Comparison of ENCODE assay signal across 19 cellular contexts in the genomic region with DNA sequence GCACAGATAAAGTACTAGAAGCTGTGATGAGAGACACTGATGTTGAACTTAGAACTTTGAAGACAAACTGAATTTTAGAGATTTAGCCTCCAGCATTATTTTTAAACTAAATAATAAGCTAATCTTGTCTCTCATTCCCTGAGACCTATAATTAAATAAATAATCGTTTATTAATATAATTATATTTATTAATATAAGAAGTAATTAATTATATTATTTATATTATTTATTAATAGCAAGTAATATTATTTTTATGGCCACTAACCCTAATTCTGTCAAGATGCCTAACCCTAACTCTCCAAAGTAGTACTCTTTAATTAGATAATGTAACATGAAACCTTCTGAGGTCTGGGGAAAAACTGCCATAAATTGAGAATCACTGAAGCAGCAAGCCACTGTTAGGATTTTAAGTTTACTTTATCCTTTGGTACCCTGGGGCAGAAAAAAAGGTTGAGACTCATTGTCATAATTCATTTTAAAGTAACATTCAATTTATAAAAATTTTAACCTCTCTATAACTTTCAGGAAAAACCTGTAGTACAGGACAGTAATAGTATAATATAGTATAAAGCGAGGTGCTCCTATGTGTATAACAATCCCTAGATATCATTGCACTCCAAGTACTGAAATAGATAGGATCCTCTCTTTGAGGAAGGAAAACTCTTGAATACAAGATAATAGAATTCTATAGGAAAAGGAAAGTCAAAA.
DNase-seq lines count a peak whose midpoint lies in the region; ATAC-seq, FAIRE-seq and TF ChIP-seq lines count a peak whose summit lies in the region.
"Had no signal": no experiment of that assay in that cellular context is flagged by ENCODE, and none has a peak within 500 bp of the region (broad histone marks: within the 10 kb centered on the region; RNA-seq: fewer than 3 reads in every experiment).

No MANE protein-coding gene starts in this region.

- no peaks in the 10 kb centered on the region for H3K36me3 ChIP-seq in SK-N-SH (replicated peaks in 1 of 2; ENCODE audit: control insufficient read depth in 1 of 2, insufficient read depth in 2 of 2, low read length in 1 of 2)
- H3K36me3 ChIP-seq: transverse colon had no signal

- no peaks in the 10 kb centered on the region for H3K9me3 ChIP-seq in SK-N-SH
- H3K9me3 ChIP-seq: transverse colon had no signal

- DNase-seq in NCI-H526 treated with DMSO at 0.1 percent for 48 hours (lab: John Stamatoyannopoulos, UW) (peak; percentile 14), NCI-H526 (lab: John Stamatoyannopoulos, UW) (no peak), SK-N-SH (no peak), frontal cortex (ENCODE audit: low spot score in 2 of 2) (no peak), dedifferentiated amniotic fluid mesenchymal stem cell (ENCODE audit: extremely low spot score) (no peak), Ammon's horn (ENCODE audit: low spot score) (no peak)
- no peak for DNase-seq in stimulated activated naive B cell treated with anti-CD40 and anti-IgM and Interleukin-4, amounts not matched to agents 10 μg/mL and 1 μg/mL and 100 μg/mL, for 72 hours
- no peak for DNase-seq in stimulated activated naive CD8-positive, alpha-beta T cell treated with anti-CD3 and anti-CD28 coated beads, Interleukin-15, Interleukin-2, amounts not matched to agents 100 U/mL and 50 U/mL, for 24 hours
- DNase-seq: activated CD4-positive, alpha-beta memory T cell treated with anti-CD3 and anti-CD28 coated beads, Interleukin-2, amount 10 ng/mL, durations not matched to agents 7 days and 5 days; activated CD4-positive, CD25-positive, alpha-beta regulatory T cell treated with anti-CD3 and anti-CD28 coated beads, Interleukin-2, amount 50 U/mL, for 72 hours; activated effector memory CD4-positive, alpha-beta T cell treated with Interleukin-2 at 50 U/mL for 16 hours; activated naive CD8-positive, alpha-beta T cell treated with anti-CD3 and anti-CD28 coated beads, Interleukin-2, amount 10 ng/mL, durations not matched to agents 7 days and 5 days; effector CD4-positive, alpha-beta T cell; stimulated activated CD8-positive, alpha-beta memory T cell treated with anti-CD3 and anti-CD28 coated beads, Interleukin-4, amount 100 ng/mL, for 48 hours; T1000; transverse colon had no signal

- no peaks in the 10 kb centered on the region for H3K27me3 ChIP-seq in SK-N-SH (ENCODE audit: insufficient read depth)
- H3K27me3 ChIP-seq: transverse colon had no signal

- FAIRE-seq in frontal cortex (lab: Jason Lieb, UNC), result peak; percentile 57

- no peak overlapping the region for H3K4me3 Mint-ChIP-seq in stimulated activated naive B cell treated with anti-CD40 and anti-IgM and Interleukin-4, amounts not matched to agents 10 μg/mL and 1 μg/mL and 100 μg/mL, for 72 hours
- H3K4me3 Mint-ChIP-seq: activated CD4-positive, alpha-beta memory T cell treated with anti-CD3 and anti-CD28 coated beads, Interleukin-2, amount 10 ng/mL, durations not matched to agents 7 days and 5 days; activated naive CD8-positive, alpha-beta T cell treated with anti-CD3 and anti-CD28 coated beads, Interleukin-2, amount 10 ng/mL, durations not matched to agents 7 days and 5 days; GM23338; neural crest cell had no signal

- no peak overlapping the region for H3K4me3 ChIP-seq in SK-N-SH (ENCODE audit: low read depth in 2 of 2, low read length in 1 of 2)
- H3K4me3 ChIP-seq: GM23338, lung, transverse colon had no signal

- no peak overlapping the region for H3K9ac ChIP-seq in SK-N-SH

- peak overlapping the region; percentile 34 to 72; a peak in 3 of 4 replicates for H3K27ac ChIP-seq in SK-N-SH (ENCODE audit: low read depth in 2 of 2, low read length in 1 of 2)
- H3K27ac ChIP-seq: transverse colon had no signal

- H3K27ac Mint-ChIP-seq in stimulated activated naive B cell treated with anti-CD40 and anti-IgM and Interleukin-4, amounts not matched to agents 10 μg/mL and 1 μg/mL and 100 μg/mL, for 72 hours, result no peak overlapping the region
- H3K27ac Mint-ChIP-seq: activated CD4-positive, alpha-beta memory T cell treated with anti-CD3 and anti-CD28 coated beads, Interleukin-2, amount 10 ng/mL, durations not matched to agents 7 days and 5 days; activated naive CD8-positive, alpha-beta T cell treated with anti-CD3 and anti-CD28 coated beads, Interleukin-2, amount 10 ng/mL, durations not matched to agents 7 days and 5 days; GM23338 had no signal

- POLR2A ChIA-PET in SK-N-SH (lab: Yijun Ruan, JAX), result no interaction called here

- no peak for TF ChIP-seq CTCF in SK-N-SH (IDR thresholded peaks at IDR 0.05)

- H3K9me3 Mint-ChIP-seq in stimulated activated naive B cell treated with anti-CD40 and anti-IgM and Interleukin-4, amounts not matched to agents 10 μg/mL and 1 μg/mL and 100 μg/mL, for 72 hours, result no peaks in the 10 kb centered on the region
- H3K9me3 Mint-ChIP-seq: activated CD4-positive, alpha-beta memory T cell treated with anti-CD3 and anti-CD28 coated beads, Interleukin-2, amount 10 ng/mL, durations not matched to agents 7 days and 5 days; activated naive CD8-positive, alpha-beta T cell treated with anti-CD3 and anti-CD28 coated beads, Interleukin-2, amount 10 ng/mL, durations not matched to agents 7 days and 5 days; GM23338; neural crest cell had no signal

- no peak for TF ChIP-seq EP300 in SK-N-SH (IDR thresholded peaks at IDR 0.05; ENCODE audit: borderline replicate concordance in 1 of 2, low read depth in 1 of 2, low read length in 1 of 2)

- WGBS in SK-N-SH (ENCODE audit: low lambda C conversion rate), result 45% methylated on average over 2 of the region's 2 CpGs

- CTCF ChIA-PET in SK-N-SH (lab: Yijun Ruan, JAX), result interaction anchor here (0.8 to 6.3 kb wide), 7 partner anchors 11 to 652 kb away, joined by 3 to 82 read pairs (median 7); no protein-coding TSS in a partner anchor

- H3K36me3 Mint-ChIP-seq in stimulated activated naive B cell treated with anti-CD40 and anti-IgM and Interleukin-4, amounts not matched to agents 10 μg/mL and 1 μg/mL and 100 μg/mL, for 72 hours, result no peaks in the 10 kb centered on the region
- H3K36me3 Mint-ChIP-seq: activated naive CD8-positive, alpha-beta T cell treated with anti-CD3 and anti-CD28 coated beads, Interleukin-2, amount 10 ng/mL, durations not matched to agents 7 days and 5 days had no signal

- H3K79me2 ChIP-seq in SK-N-SH (ENCODE audit: insufficient read depth), result peaks cover 11% of the 10 kb centered on the region

- peaks cover 9% of the 10 kb centered on the region in 2 experiments; a peak in 3 of 4 replicates for H3K4me1 ChIP-seq in SK-N-SH (ENCODE audit: control insufficient read depth in 1 of 2, insufficient read depth in 2 of 2, low read depth in 1 of 2, low read length in 1 of 2)

- no peak for TF ChIP-seq RAD21 in SK-N-SH (IDR thresholded peaks at IDR 0.05; ENCODE audit: low read length)

- peaks cover 3% of the 10 kb centered on the region for H3F3A ChIP-seq in SK-N-SH (replicated peaks; ENCODE audit: insufficient read depth)

- no peaks in the 10 kb centered on the region for H4K20me1 ChIP-seq in SK-N-SH (ENCODE audit: insufficient read depth)

- ATAC-seq in stimulated activated naive B cell treated with anti-CD40 and anti-IgM and Interleukin-4, amounts not matched to agents 10 μg/mL and 1 μg/mL and 100 μg/mL, for 72 hours (replicated peaks), result peak; percentile 12
- ATAC-seq in stimulated activated naive CD8-positive, alpha-beta T cell treated with anti-CD3 and anti-CD28 coated beads, Interleukin-15, Interleukin-2, amounts not matched to agents 100 U/mL and 50 U/mL, for 24 hours, result no peak

- H3K4me2 ChIP-seq in SK-N-SH, result no peak overlapping the region; the same call in 1 of the 2 replicates
- H3K4me2 ChIP-seq: GM23338 had no signal

- H3K9me2 ChIP-seq in SK-N-SH, result no peaks in the 10 kb centered on the region

- no peak overlapping the region for H2AFZ ChIP-seq in SK-N-SH (ENCODE audit: low read depth)
- H2AFZ ChIP-seq: GM23338 had no signal

- peaks cover 0 to 15% of the 10 kb centered on the region in 2 donors for H3K27me3 Mint-ChIP-seq in stimulated activated naive B cell treated with anti-CD40 and anti-IgM and Interleukin-4, amounts not matched to agents 10 μg/mL and 1 μg/mL and 100 μg/mL, for 72 hours

- H3K4me1 Mint-ChIP-seq in stimulated activated naive B cell treated with anti-CD40 and anti-IgM and Interleukin-4, amounts not matched to agents 10 μg/mL and 1 μg/mL and 100 μg/mL, for 72 hours, result peaks cover 2 to 3% of the 10 kb centered on the region in 2 donors
- H3K4me1 Mint-ChIP-seq: activated CD4-positive, alpha-beta memory T cell treated with anti-CD3 and anti-CD28 coated beads, Interleukin-2, amount 10 ng/mL, durations not matched to agents 7 days and 5 days; activated naive CD8-positive, alpha-beta T cell treated with anti-CD3 and anti-CD28 coated beads, Interleukin-2, amount 10 ng/mL, durations not matched to agents 7 days and 5 days; GM23338 had no signal

TF ChIP-seq in SK-N-SH, 30 proteins besides CTCF, POLR2A, EP300 and RAD21 (continues in another document):
- TF ChIP-seq TEAD4 (IDR thresholded peaks at IDR 0.05; ENCODE audit: borderline replicate concordance, insufficient read depth) (no peak), ELF1 (IDR thresholded peaks at IDR 0.05) (no peak), GABPA (IDR thresholded peaks at IDR 0.05; ENCODE audit: low read depth) (no peak), SIN3A (IDR thresholded peaks at IDR 0.05; ENCODE audit: borderline replicate concordance, low read depth, low read length) (no peak), RFX5 (IDR thresholded peaks at IDR 0.05; ENCODE audit: low read length) (no peak), RXRA (IDR thresholded peaks at IDR 0.05; ENCODE audit: borderline replicate concordance, low read depth) (no peak), NFIC (IDR thresholded peaks at IDR 0.05; ENCODE audit: borderline replicate concordance) (no peak), FOXM1 (IDR thresholded peaks at IDR 0.05; ENCODE audit: low read depth) (no peak), JUND (IDR thresholded peaks at IDR 0.05) (no peak)
- TF ChIP-seq, protein P1, sequence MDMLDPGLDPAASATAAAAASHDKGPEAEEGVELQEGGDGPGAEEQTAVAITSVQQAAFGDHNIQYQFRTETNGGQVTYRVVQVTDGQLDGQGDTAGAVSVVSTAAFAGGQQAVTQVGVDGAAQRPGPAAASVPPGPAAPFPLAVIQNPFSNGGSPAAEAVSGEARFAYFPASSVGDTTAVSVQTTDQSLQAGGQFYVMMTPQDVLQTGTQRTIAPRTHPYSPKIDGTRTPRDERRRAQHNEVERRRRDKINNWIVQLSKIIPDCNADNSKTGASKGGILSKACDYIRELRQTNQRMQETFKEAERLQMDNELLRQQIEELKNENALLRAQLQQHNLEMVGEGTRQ (IDR thresholded peaks at IDR 0.05; ENCODE audit: borderline replicate concordance, low read depth, low read length), result no peak
- TF ChIP-seq, protein P2, sequence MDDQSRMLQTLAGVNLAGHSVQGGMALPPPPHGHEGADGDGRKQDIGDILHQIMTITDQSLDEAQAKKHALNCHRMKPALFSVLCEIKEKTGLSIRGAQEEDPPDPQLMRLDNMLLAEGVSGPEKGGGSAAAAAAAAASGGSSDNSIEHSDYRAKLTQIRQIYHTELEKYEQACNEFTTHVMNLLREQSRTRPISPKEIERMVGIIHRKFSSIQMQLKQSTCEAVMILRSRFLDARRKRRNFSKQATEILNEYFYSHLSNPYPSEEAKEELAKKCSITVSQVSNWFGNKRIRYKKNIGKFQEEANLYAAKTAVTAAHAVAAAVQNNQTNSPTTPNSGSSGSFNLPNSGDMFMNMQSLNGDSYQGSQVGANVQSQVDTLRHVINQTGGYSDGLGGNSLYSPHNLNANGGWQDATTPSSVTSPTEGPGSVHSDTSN (IDR thresholded peaks at IDR 0.05), result no peak
